Comparison of ENCODE assay signal across 8 cellular contexts in the genomic region with DNA sequence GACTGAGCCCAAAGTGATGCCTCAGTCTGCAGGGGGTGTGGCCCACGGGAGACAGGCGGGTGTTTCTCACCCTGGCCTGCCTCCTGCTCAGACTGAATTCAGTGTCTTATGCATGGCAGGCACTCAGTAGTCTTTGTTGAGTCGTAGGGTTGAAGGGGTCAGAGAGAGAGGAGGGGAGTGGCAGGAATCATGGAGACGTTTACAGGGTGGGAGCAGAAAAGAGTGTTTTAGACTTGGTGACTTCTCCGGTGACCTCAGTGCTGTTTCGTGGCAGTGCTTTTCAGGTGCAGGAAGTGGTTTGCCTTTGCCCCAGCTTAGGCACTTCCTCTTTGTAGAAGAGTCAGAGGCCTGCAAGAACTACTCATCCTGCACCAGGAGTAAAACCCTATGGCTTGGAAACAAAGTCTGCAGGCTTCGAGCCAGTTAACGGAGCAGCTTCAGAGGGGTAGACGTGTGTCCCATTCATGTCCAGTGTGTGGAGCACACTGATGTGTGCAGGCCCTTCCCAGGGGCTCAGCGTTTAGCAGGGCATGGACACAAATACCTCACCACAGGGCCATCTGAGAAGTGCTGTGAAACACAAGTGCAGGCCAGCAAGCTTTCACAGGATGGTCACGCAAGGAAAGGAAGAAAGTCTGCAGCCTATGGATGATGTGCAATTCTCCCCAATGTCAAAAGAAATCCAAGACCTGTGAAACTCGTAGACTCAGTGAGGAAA. TPM values are rescaled to one million over a fixed set of nuclear protein-coding genes. Genes with fewer than 3 reads are reported as not detected.
DNase-seq lines count a peak whose midpoint lies in the region; ATAC-seq and TF ChIP-seq lines count a peak whose summit lies in the region.

No MANE protein-coding gene starts in this region.

- H3K36me3 Mint-ChIP-seq in activated CD4-positive, alpha-beta memory T cell treated with anti-CD3 and anti-CD28 coated beads, Interleukin-2, amount 10 ng/mL, durations not matched to agents 7 days and 5 days (ENCODE audit: low read depth) = peaks cover 7% of the 10 kb centered on the region

- H3K9me3 ChIP-seq in KOPT-K1 (ENCODE audit: insufficient read depth, low read length, poor library complexity, severe bottlenecking) (no peaks in the 10 kb centered on the region), left lung (no peaks in the 10 kb centered on the region), psoas muscle (no peaks in the 10 kb centered on the region)

- DNase-seq in GM06990 (ENCODE audit: extremely low read depth, insufficient read length) (peak; percentile 83), left lung (peak in 1 of 2 donors; percentile 74), psoas muscle (no peak), HEK293T (ENCODE audit: extremely low spot score) (no peak), COLO668 (lab: John Stamatoyannopoulos, UW; ENCODE audit: unreplicated experiment) (no peak)
- peak; percentile 88 for DNase-seq in activated CD4-positive, alpha-beta memory T cell treated with anti-CD3 and anti-CD28 coated beads, Interleukin-2, amount 10 ng/mL, durations not matched to agents 7 days and 5 days

- ATAC-seq in GM21529 (IDR thresholded peaks at IDR 0.05; ENCODE audit: unreplicated experiment) (peak; percentile 94), left lung (peak; percentile 63), psoas muscle (no peak)

- peaks cover 92% of the 10 kb centered on the region for H3K4me1 Mint-ChIP-seq in activated CD4-positive, alpha-beta memory T cell treated with anti-CD3 and anti-CD28 coated beads, Interleukin-2, amount 10 ng/mL, durations not matched to agents 7 days and 5 days

- peaks cover 3% of the 10 kb centered on the region for H3K9me3 Mint-ChIP-seq in activated CD4-positive, alpha-beta memory T cell treated with anti-CD3 and anti-CD28 coated beads, Interleukin-2, amount 10 ng/mL, durations not matched to agents 7 days and 5 days

- H3K27ac ChIP-seq in KOPT-K1 (ENCODE audit: low read depth, low read length, poor library complexity, severe bottlenecking) (peak overlapping the region; percentile 100), left lung (peak overlapping the region in 1 of 2 donors; percentile 87), psoas muscle (no peak overlapping the region)

- TF ChIP-seq CTCF in GM06990 (IDR thresholded peaks at IDR 0.05; ENCODE audit: insufficient read depth, low read length, poor library complexity, severe bottlenecking) = no peak
- TF ChIP-seq CTCF in left lung (IDR thresholded peaks at IDR 0.05) = no peak
- no peak for TF ChIP-seq CTCF in psoas muscle (IDR thresholded peaks at IDR 0.05)

- peak overlapping the region; percentile 100 for H3K27ac Mint-ChIP-seq in activated CD4-positive, alpha-beta memory T cell treated with anti-CD3 and anti-CD28 coated beads, Interleukin-2, amount 10 ng/mL, durations not matched to agents 7 days and 5 days

- no peaks in the 10 kb centered on the region for H3K36me3 ChIP-seq in GM06990 (ENCODE audit: control insufficient read depth, insufficient read depth, low read length)
- no peaks in the 10 kb centered on the region for H3K36me3 ChIP-seq in KOPT-K1 (ENCODE audit: insufficient read depth, low read length)
- H3K36me3 ChIP-seq in left lung = no peaks in the 10 kb centered on the region
- H3K36me3 ChIP-seq in psoas muscle (ENCODE audit: insufficient read depth in 1 of 2, low read depth in 1 of 2) = no peaks in the 10 kb centered on the region

- H3K27me3 ChIP-seq in GM06990 (replicated peaks; ENCODE audit: control insufficient read depth, insufficient read depth, low read length) (no peaks in the 10 kb centered on the region), left lung (no peaks in the 10 kb centered on the region), psoas muscle (ENCODE audit: insufficient read depth in 3 of 3, low read length in 2 of 3) (no peaks in the 10 kb centered on the region)

- peak overlapping the region; percentile 61 for H3K4me3 Mint-ChIP-seq in activated CD4-positive, alpha-beta memory T cell treated with anti-CD3 and anti-CD28 coated beads, Interleukin-2, amount 10 ng/mL, durations not matched to agents 7 days and 5 days

- POLR2A ChIA-PET in activated CD4-positive, alpha-beta memory T cell treated with anti-CD3 and anti-CD28 coated beads, Interleukin-2, amount 10 ng/mL, durations not matched to agents 7 days and 5 days (lab: Charles Lee) = interaction anchor here (0.8 to 8.1 kb wide), 30 partner anchors 9 to 212 kb away, joined by 3 to 124 read pairs (median 5); a partner anchor contains a TSS
- POLR2A ChIA-PET in HEK293T (lab: Yijun Ruan, JAX) = no interaction called here

- 72 to 76% (median 74%) methylated on average over 12 of the region's 12 CpGs for WGBS in psoas muscle, 3 donors

- H3K4me1 ChIP-seq in left lung = peaks cover 0 to 78% of the 10 kb centered on the region in 2 donors
- peaks cover 13% of the 10 kb centered on the region for H3K4me1 ChIP-seq in psoas muscle

- CTCF ChIA-PET in activated CD4-positive, alpha-beta memory T cell treated with anti-CD3 and anti-CD28 coated beads, Interleukin-2, amount 10 ng/mL, durations not matched to agents 7 days and 5 days (lab: Charles Lee) = interaction anchor here (0.8 to 5.2 kb wide), 10 partner anchors 8 to 96 kb away, joined by 3 to 43 read pairs (median 4); no protein-coding TSS in a partner anchor
- CTCF ChIA-PET in HEK293T (lab: Yijun Ruan, JAX) = no interaction called here

- no peak overlapping the region; the same call in 1 of the 2 replicates for H3K4me3 ChIP-seq in GM06990 (replicated peaks; ENCODE audit: low read depth, low read length)
- no peak overlapping the region for H3K4me3 ChIP-seq in left lung
- H3K4me3 ChIP-seq in psoas muscle = no peak overlapping the region

- intact Hi-C loops in left lung (cut with DNase I) = no loop called here
- intact Hi-C loops in psoas muscle (cut with DNase I) = no loop called here

- no peaks in the 10 kb centered on the region for H3K27me3 Mint-ChIP-seq in activated CD4-positive, alpha-beta memory T cell treated with anti-CD3 and anti-CD28 coated beads, Interleukin-2, amount 10 ng/mL, durations not matched to agents 7 days and 5 days

TF ChIP-seq in HEK293T, 16 proteins besides CTCF, POLR2A, EP300 and RAD21:
- TF ChIP-seq FOXM1 (IDR thresholded peaks at IDR 0.05; ENCODE audit: borderline replicate concordance) (no peak), HDGF (IDR thresholded peaks at IDR 0.05; ENCODE audit: borderline replicate concordance) (no peak), ELF4 (IDR thresholded peaks at IDR 0.05) (no peak), L3MBTL2 (conservative IDR thresholded peaks at IDR 0.05) (no peak), LEF1 (IDR thresholded peaks at IDR 0.05; ENCODE audit: borderline replicate concordance) (no peak), BHLHE40 (IDR thresholded peaks at IDR 0.05; ENCODE audit: borderline replicate concordance) (no peak), TARDBP (IDR thresholded peaks at IDR 0.05) (no peak), ARNT (IDR thresholded peaks at IDR 0.05) (no peak), SUZ12 (IDR thresholded peaks at IDR 0.05) (no peak), SP1 (IDR thresholded peaks at IDR 0.05) (no peak), ZNF384 (IDR thresholded peaks at IDR 0.05) (no peak), NFRKB (IDR thresholded peaks at IDR 0.05) (no peak), FOXA1 (IDR thresholded peaks at IDR 0.05) (no peak), FOXK2 (IDR thresholded peaks at IDR 0.05) (no peak)
- TF ChIP-seq, protein P1, sequence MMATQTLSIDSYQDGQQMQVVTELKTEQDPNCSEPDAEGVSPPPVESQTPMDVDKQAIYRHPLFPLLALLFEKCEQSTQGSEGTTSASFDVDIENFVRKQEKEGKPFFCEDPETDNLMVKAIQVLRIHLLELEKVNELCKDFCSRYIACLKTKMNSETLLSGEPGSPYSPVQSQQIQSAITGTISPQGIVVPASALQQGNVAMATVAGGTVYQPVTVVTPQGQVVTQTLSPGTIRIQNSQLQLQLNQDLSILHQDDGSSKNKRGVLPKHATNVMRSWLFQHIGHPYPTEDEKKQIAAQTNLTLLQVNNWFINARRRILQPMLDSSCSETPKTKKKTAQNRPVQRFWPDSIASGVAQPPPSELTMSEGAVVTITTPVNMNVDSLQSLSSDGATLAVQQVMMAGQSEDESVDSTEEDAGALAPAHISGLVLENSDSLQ (IDR thresholded peaks at IDR 0.05) = no peak

RNA-seq across cellular contexts. Expression of a gene that starts 24.5 kb away (rescaled TPM):
- total RNA-seq in activated CD4-positive, alpha-beta memory T cell treated with anti-CD3 and anti-CD28 coated beads, Interleukin-2, amount 10 ng/mL, durations not matched to agents 7 days and 5 days = 100 to 1,000 TPM; 339 to 350 TPM
- total RNA-seq in left lung (10 to 100 TPM; 30.2 to 71.9 TPM), psoas muscle (100 to 1,000 TPM in 1 of 4 donors, 10 to 100 TPM in 3; 32.1 to 111 (median 63.6) TPM)
- 10 to 100 TPM in 2 of 3 donors, 1 to 10 TPM in 1; 9.3 to 26.8 (median 22.3) TPM for polyA plus RNA-seq in psoas muscle

Comparison
In these comparisons a context has a peak if more than half of its experiments do, and no peak if none do; other contexts are left out.
1. DNase-seq: peak in GM06990 (single experiment) and activated CD4-positive, alpha-beta memory T cell treated with anti-CD3 and anti-CD28 coated beads, Interleukin-2, amount 10 ng/mL, durations not matched to agents 7 days and 5 days (single experiment); none in psoas muscle (0 of 2), HEK293T (single experiment) and COLO668 (single experiment).
2. ATAC-seq: peak in GM21529 (single experiment) and left lung (single experiment); none in psoas muscle (0 of 4).